ENCODE assay signal across 8 cellular contexts in the genomic region with DNA sequence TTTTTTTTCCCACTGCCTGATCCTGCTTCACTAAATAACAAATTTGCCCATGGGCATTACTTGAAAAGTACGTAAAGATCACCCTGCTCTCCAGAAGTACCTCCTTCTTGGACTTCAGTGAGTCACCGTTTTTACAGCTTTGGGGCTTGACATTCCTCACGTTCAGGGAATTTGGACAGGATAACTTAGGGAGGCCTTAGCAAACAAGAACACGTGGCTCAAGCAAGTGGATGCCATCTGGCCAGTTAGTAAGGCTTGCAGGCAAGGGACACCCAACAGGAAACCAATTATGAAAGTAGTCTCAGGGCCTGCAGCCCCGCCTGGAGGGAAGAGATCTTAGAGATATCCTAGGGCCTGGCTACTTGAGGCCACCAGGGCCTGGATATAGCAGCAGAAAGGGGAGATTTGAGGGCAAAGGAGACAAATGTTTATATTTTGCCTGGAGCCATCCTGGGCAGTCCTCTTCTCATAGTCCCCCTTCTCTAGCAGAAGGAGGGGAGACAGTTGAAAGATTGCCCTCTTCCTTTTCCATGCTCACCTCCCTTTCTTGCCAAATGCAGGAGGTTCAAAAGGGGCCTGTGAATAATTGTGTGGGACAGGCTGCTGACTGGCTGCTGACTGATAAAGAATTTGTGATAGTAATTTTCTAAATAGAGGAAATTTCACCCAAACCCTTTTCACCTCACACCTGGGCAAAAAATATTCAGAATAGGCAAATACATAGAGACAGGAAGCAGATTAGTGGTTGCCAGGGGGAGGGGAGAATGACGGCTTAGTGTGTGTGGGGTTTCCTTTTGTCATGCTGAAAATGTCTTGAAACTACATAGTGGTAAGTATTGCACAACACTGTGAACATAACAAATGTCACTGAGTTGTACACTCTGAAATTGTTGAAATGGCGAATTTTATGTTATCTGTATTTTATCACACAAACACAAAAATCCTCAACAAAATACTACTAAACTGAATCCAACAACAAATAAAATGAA.
DNase-seq lines count a peak whose midpoint lies in the region; ATAC-seq and TF ChIP-seq lines count a peak whose summit lies in the region.

No MANE protein-coding gene starts in this region.

- no peak overlapping the region for H3K4me3 ChIP-seq in coronary artery

- TF ChIP-seq CTCF in foreskin keratinocyte (conservative IDR thresholded peaks at IDR 0.05): peak; percentile 22
- no peak for TF ChIP-seq CTCF in coronary artery (IDR thresholded peaks at IDR 0.05)

- H3K4me1 Mint-ChIP-seq in stimulated activated effector memory CD8-positive, alpha-beta T cell treated with anti-CD3 and anti-CD28 coated beads, Interleukin-12 subunit alpha, Interleukin-12 subunit beta, amount 100 ng/mL, for 72 hours: peaks cover 12% of the 10 kb centered on the region

- H3K27ac Mint-ChIP-seq in stimulated activated effector memory CD8-positive, alpha-beta T cell treated with anti-CD3 and anti-CD28 coated beads, Interleukin-12 subunit alpha, Interleukin-12 subunit beta, amount 100 ng/mL, for 72 hours: peak overlapping the region; percentile 17

- H3K27ac ChIP-seq in foreskin keratinocyte (no peak overlapping the region), coronary artery (no peak overlapping the region)

- no peaks in the 10 kb centered on the region for H3K4me1 ChIP-seq in foreskin keratinocyte

- no peaks in the 10 kb centered on the region for H3K27me3 ChIP-seq in foreskin keratinocyte

- H3K4me3 Mint-ChIP-seq in stimulated activated effector memory CD8-positive, alpha-beta T cell treated with anti-CD3 and anti-CD28 coated beads, Interleukin-12 subunit alpha, Interleukin-12 subunit beta, amount 100 ng/mL, for 72 hours: no peak overlapping the region

- H3K36me3 Mint-ChIP-seq in stimulated activated effector memory CD8-positive, alpha-beta T cell treated with anti-CD3 and anti-CD28 coated beads, Interleukin-12 subunit alpha, Interleukin-12 subunit beta, amount 100 ng/mL, for 72 hours: no peaks in the 10 kb centered on the region

- DNase-seq in A172 (ENCODE audit: low spot score) (peak; percentile 83), T1000 (lab: John Stamatoyannopoulos, UW) (peak; percentile 44), foreskin keratinocyte (peak; percentile 79 to 90), coronary artery (ENCODE audit: low spot score) (no peak)
- no peak for DNase-seq in stimulated activated effector memory CD8-positive, alpha-beta T cell treated with anti-CD3 and anti-CD28 coated beads, Interleukin-12 subunit alpha, Interleukin-12 subunit beta, amount 100 ng/mL, for 72 hours (ENCODE audit: low spot score in 2 of 2)

- ATAC-seq in GM18498 (IDR thresholded peaks at IDR 0.05; ENCODE audit: unreplicated experiment) (peak; percentile 52), HG03521 (IDR thresholded peaks at IDR 0.05; ENCODE audit: unreplicated experiment) (peak; percentile 75), foreskin keratinocyte (peak; percentile 98), esophagus mucosa (no peak)
- ATAC-seq in stimulated activated effector memory CD8-positive, alpha-beta T cell treated with anti-CD3 and anti-CD28 coated beads, Interleukin-12 subunit alpha, Interleukin-12 subunit beta, amount 100 ng/mL, for 72 hours: peak; percentile 91

- no peaks in the 10 kb centered on the region for H3K9me3 Mint-ChIP-seq in stimulated activated effector memory CD8-positive, alpha-beta T cell treated with anti-CD3 and anti-CD28 coated beads, Interleukin-12 subunit alpha, Interleukin-12 subunit beta, amount 100 ng/mL, for 72 hours

Comparison
In these comparisons a context has a peak if more than half of its experiments do, and no peak if none do; other contexts are left out.
1. DNase-seq: peak in A172 (single experiment), T1000 (single experiment) and foreskin keratinocyte (2 of 2); none in stimulated activated effector memory CD8-positive, alpha-beta T cell treated with anti-CD3 and anti-CD28 coated beads, Interleukin-12 subunit alpha, Interleukin-12 subunit beta, amount 100 ng/mL, for 72 hours (0 of 2) and coronary artery (single experiment).